In genomic region chr19:28627669-28628068, GRCh38 we compare ENCODE assay signal across 27 cellular contexts.
"Had no signal": no experiment of that assay in that cellular context is flagged by ENCODE, and none has a peak within 500 bp of the region (broad histone marks: within the 10 kb centered on the region; RNA-seq: fewer than 3 reads in every experiment).

No MANE protein-coding gene starts in this region.

- ATAC-seq: stimulated activated effector memory CD8-positive, alpha-beta T cell treated with anti-CD3 and anti-CD28 coated beads, Interleukin-12 subunit alpha, Interleukin-12 subunit beta, amount 100 ng/mL, for 72 hours; stimulated activated memory B cell treated with anti-CD40 and anti-IgM and Interleukin-4, amounts not matched to agents 10 μg/mL and 1 μg/mL and 100 μg/mL, for 72 hours; stimulated activated naive B cell treated with anti-CD40 and anti-IgM and Interleukin-4, amounts not matched to agents 10 μg/mL and 1 μg/mL and 100 μg/mL, for 72 hours; stimulated activated naive CD8-positive, alpha-beta T cell treated with anti-CD3 and anti-CD28 coated beads, Interleukin-15, amount 100 ng/mL, for 72 hours; stimulated activated naive CD8-positive, alpha-beta T cell treated with anti-CD3 and anti-CD28 coated beads, Interleukin-15, Interleukin-2, amounts not matched to agents 100 U/mL and 50 U/mL, for 24 hours; upper lobe of right lung had no signal

- H3K4me3 ChIP-seq: stomach, suprapubic skin, testis, thoracic aorta, thyroid gland, tibial artery, tibial nerve, transverse colon, upper lobe of left lung, upper lobe of right lung, uterus, vagina had no signal

- FAIRE-seq: urothelium cell line had no signal

- H3K27me3 ChIP-seq: stomach, suprapubic skin, testis, thyroid gland, tibial artery, tibial nerve, transverse colon, upper lobe of left lung, upper lobe of right lung, uterus, vagina had no signal

- H3K4me1 ChIP-seq: stomach, suprapubic skin, testis, thyroid gland, tibial artery, tibial nerve, transverse colon, upper lobe of left lung, upper lobe of right lung, uterus, vagina had no signal

- H3K27ac ChIP-seq: stomach, suprapubic skin, testis, thoracic aorta, thyroid gland, tibial artery, tibial nerve, transverse colon, upper lobe of left lung, upper lobe of right lung, uterus, vagina had no signal

- H3K36me3 ChIP-seq: stomach, suprapubic skin, thoracic aorta, thyroid gland, tibial artery, tibial nerve, transverse colon, upper lobe of left lung, upper lobe of right lung, uterus, vagina had no signal

- H3K9me3 ChIP-seq: testis, thoracic aorta, thyroid gland, upper lobe of right lung, uterus, vagina had no signal

- DNase-seq: stimulated activated CD4-positive, alpha-beta T cell treated with anti-CD3 and anti-CD28 coated beads, Interleukin-2, amount 100 ng/mL, for 48 hours; stimulated activated CD4-positive, alpha-beta T cell treated with anti-CD3 and anti-CD28 coated beads, Interleukin-4, amount 100 ng/mL, for 1 hour; stimulated activated CD4-positive, alpha-beta T cell treated with anti-CD3 and anti-CD28 coated beads, Interleukin-4, amount 100 ng/mL, for 24 hours; stimulated activated CD4-positive, alpha-beta T cell treated with anti-CD3 and anti-CD28 coated beads, Interleukin-4, amount 100 ng/mL, for 4 hours; stimulated activated CD8-positive, alpha-beta memory T cell treated with anti-CD3 and anti-CD28 coated beads, Interleukin-4, amount 100 ng/mL, for 48 hours; stimulated activated naive B cell treated with anti-CD40 and anti-IgM and Interleukin-4, amounts not matched to agents 10 μg/mL and 1 μg/mL and 100 μg/mL, for 72 hours; stimulated activated naive CD4-positive, alpha-beta T cell; stimulated activated naive CD4-positive, alpha-beta T cell treated with Interleukin-2 at 50 U/mL for 16 hours; stimulated activated naive CD8-positive, alpha-beta T cell treated with anti-CD3 and anti-CD28 coated beads, Interleukin-15, amount 100 ng/mL, for 72 hours; stimulated activated naive CD8-positive, alpha-beta T cell treated with anti-CD3 and anti-CD28 coated beads, Interleukin-15, Interleukin-2, amounts not matched to agents 100 U/mL and 50 U/mL, for 24 hours; stomach; substantia nigra; testis; thyroid gland; tibial artery; transverse colon; trophoblast cell; upper lobe of left lung; upper lobe of right lung; uterus had no signal
